Comparison of ENCODE assay signal across 17 cellular contexts in the genomic region with DNA sequence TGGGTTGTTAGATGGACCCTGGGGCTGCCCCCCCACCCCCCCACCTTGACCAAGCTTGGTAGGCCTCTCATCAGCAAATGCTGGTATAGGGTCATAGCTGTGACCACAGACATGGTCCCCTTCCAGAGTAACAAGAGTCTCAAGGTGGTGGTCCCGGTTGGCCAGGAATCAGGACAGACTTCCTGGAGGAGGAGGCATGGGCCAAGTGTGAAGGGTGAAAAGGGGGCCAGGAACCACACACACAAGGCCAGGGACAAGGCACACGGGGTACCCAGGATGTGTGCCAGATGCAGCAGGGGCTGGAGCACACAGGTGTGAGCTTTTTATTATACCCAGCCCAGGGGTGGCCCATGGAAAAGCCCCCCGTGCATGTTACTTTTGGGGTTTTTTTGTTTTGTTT. TPM values are rescaled to one million over a fixed set of nuclear protein-coding genes. Genes with fewer than 3 reads are reported as not detected.
A peak's percentile ranks its signal among the peaks of the same experiment; 100 is the strongest.
DNase-seq lines count a peak whose midpoint lies in the region; ATAC-seq, FAIRE-seq and TF ChIP-seq lines count a peak whose summit lies in the region.
"Had no signal": no experiment of that assay in that cellular context is flagged by ENCODE, and none has a peak within 500 bp of the region (broad histone marks: within the 10 kb centered on the region; RNA-seq: fewer than 3 reads in every experiment).

No MANE protein-coding gene starts in this region.

- DNase-seq in GM13977 (ENCODE audit: low spot score) (peak; percentile 44), activated B cell treated with CpG ODN at 0.5 μM for 24 hours (no peak), mesenchymal stem cell (no peak), RCC 7860 (ENCODE audit: low spot score) (no peak), sigmoid colon (no peak), SIG-M5 treated with dmso at 0.1 percent for 504 hours (lab: John Stamatoyannopoulos, UW; ENCODE audit: unreplicated experiment) (no peak)
- DNase-seq: activated CD8-positive, alpha-beta memory T cell treated with anti-CD3 and anti-CD28 coated beads, Interleukin-2, amount 50 U/mL, for 48 hours; gastrocnemius medialis; GDM1; mucosa of descending colon; OCI-M1; stimulated activated CD4-positive, alpha-beta T cell treated with anti-CD3 and anti-CD28 coated beads, Interleukin-4, amount 100 ng/mL, for 1 hour; T1000 had no signal

- peaks cover 16% of the 10 kb centered on the region for H3K4me1 Mint-ChIP-seq in activated B cell treated with CpG ODN at 0.5 μM for 24 hours

- H3K18ac ChIP-seq in mesenchymal stem cell (ENCODE audit: low read depth in 1 of 2, low read length in 2 of 2): no peak overlapping the region

- peaks cover 35% of the 10 kb centered on the region for H3K36me3 Mint-ChIP-seq in activated B cell treated with CpG ODN at 0.5 μM for 24 hours (ENCODE audit: low read depth)

- no peak overlapping the region for H3K23ac ChIP-seq in mesenchymal stem cell (ENCODE audit: low read length in 2 of 2)

- TF ChIP-seq EP300 in sigmoid colon (IDR thresholded peaks at IDR 0.05): no peak

- H3K27me3 ChIP-seq in BLaER1: no peaks in the 10 kb centered on the region
- no peaks in the 10 kb centered on the region for H3K27me3 ChIP-seq in mesenchymal stem cell (ENCODE audit: control insufficient read depth in 1 of 2, insufficient read depth in 1 of 2, low read length in 2 of 2)
- no peaks in the 10 kb centered on the region for H3K27me3 ChIP-seq in sigmoid colon
- H3K27me3 ChIP-seq: breast epithelium, gastrocnemius medialis had no signal

- no peak overlapping the region for H2AFZ ChIP-seq in mesenchymal stem cell (ENCODE audit: low read depth, low read length)

- H4K8ac ChIP-seq in mesenchymal stem cell (ENCODE audit: low read length): peak overlapping the region; percentile 12

- H3K27ac Mint-ChIP-seq in activated B cell treated with CpG ODN at 0.5 μM for 24 hours: no peak overlapping the region

- POLR2A ChIA-PET in activated B cell treated with CpG ODN at 0.5 μM for 24 hours (lab: Charles Lee): interaction anchor here (0.6 to 3.2 kb wide), 4 partner anchors 11 to 619 kb away, joined by 3 to 19 read pairs (median 8); partner anchors contain the start of genes ADGRE5 and C19orf53

- TF ChIP-seq CTCF in GM13977 (IDR thresholded peaks at IDR 0.05; ENCODE audit: extremely low read depth, insufficient read depth, missing control alignments) (no peak), activated B cell treated with CpG ODN at 0.5 μM for 24 hours (IDR thresholded peaks at IDR 0.05) (no peak), sigmoid colon (IDR thresholded peaks at IDR 0.05) (no peak)

- no peak overlapping the region for H4K91ac ChIP-seq in mesenchymal stem cell (ENCODE audit: low read length)

- intact Hi-C loops in activated B cell treated with CpG ODN at 0.5 μM for 24 hours (cut with micrococcal nuclease) (no loop called here), sigmoid colon (cut with DNase I) (no loop called here)

- H3K79me1 ChIP-seq in mesenchymal stem cell (replicated peaks; ENCODE audit: low read length, poor library complexity, severe bottlenecking): peaks cover 21% of the 10 kb centered on the region

- no peaks in the 10 kb centered on the region for H3K9me3 Mint-ChIP-seq in activated B cell treated with CpG ODN at 0.5 μM for 24 hours

- 96% methylated on average over 3 of the region's 3 CpGs for WGBS in mesenchymal stem cell
- WGBS in sigmoid colon, 2 donors: 84 to 88% methylated on average over 3 of the region's 3 CpGs

- no peak overlapping the region for H3K9ac ChIP-seq in BLaER1
- no peak overlapping the region for H3K9ac ChIP-seq in mesenchymal stem cell (ENCODE audit: low read length)

- peaks cover 62% of the 10 kb centered on the region for H3K36me3 ChIP-seq in BLaER1
- peaks cover 57 to 65% of the 10 kb centered on the region in 2 experiments for H3K36me3 ChIP-seq in mesenchymal stem cell (ENCODE audit: control insufficient read depth in 1 of 2, insufficient read depth in 2 of 2, low read depth in 1 of 2, low read length in 2 of 2)
- H3K36me3 ChIP-seq in sigmoid colon: peaks cover 18 to 52% (median 38%) of the 10 kb centered on the region in 4 donors

- no peak overlapping the region for H2BK15ac ChIP-seq in mesenchymal stem cell (ENCODE audit: low read depth, poor library complexity, severe bottlenecking)

- no peak for FAIRE-seq in RCC 7860 (lab: Jason Lieb, UNC)
- FAIRE-seq: H1 had no signal

- no peak overlapping the region for H3K14ac ChIP-seq in mesenchymal stem cell (ENCODE audit: low read length in 2 of 2)

- no peak overlapping the region for H2BK5ac ChIP-seq in mesenchymal stem cell (ENCODE audit: low read depth, low read length, poor library complexity, severe bottlenecking)

- peaks cover 17% of the 10 kb centered on the region for H4K20me1 ChIP-seq in BLaER1

- H2BK120ac ChIP-seq in mesenchymal stem cell (ENCODE audit: low read depth, low read length): no peak overlapping the region

- no peaks in the 10 kb centered on the region for H3K27me3 Mint-ChIP-seq in activated B cell treated with CpG ODN at 0.5 μM for 24 hours

- peak overlapping the region; percentile 71 for H3K4me2 ChIP-seq in BLaER1
- H3K4me2 ChIP-seq in mesenchymal stem cell (ENCODE audit: low read length, poor library complexity, severe bottlenecking): no peak overlapping the region

- no peak overlapping the region for H3K27ac ChIP-seq in BLaER1
- no peak overlapping the region for H3K27ac ChIP-seq in mesenchymal stem cell (ENCODE audit: low read length, poor library complexity, severe bottlenecking)
- peak overlapping the region in 1 of 4 donors; percentile 80 for H3K27ac ChIP-seq in sigmoid colon

- in situ Hi-C loops in GM13977 (cut with MboI; ENCODE audit: low pct_unique_long_range_greater_than_20kb, low sequenced_read_pairs, unreplicated experiment): no loop called here

- H2AK5ac ChIP-seq in mesenchymal stem cell (ENCODE audit: low read length, severe bottlenecking): no peak overlapping the region

- H3K4me3 ChIP-seq in BLaER1 (no peak overlapping the region), mesenchymal stem cell (ENCODE audit: insufficient read depth in 1 of 2, low read depth in 1 of 2, low read length in 2 of 2) (no peak overlapping the region), sigmoid colon (no peak overlapping the region)

- H3K9me3 ChIP-seq in BLaER1 (no peaks in the 10 kb centered on the region), mesenchymal stem cell (ENCODE audit: control insufficient read depth, low read length) (no peaks in the 10 kb centered on the region), sigmoid colon (no peaks in the 10 kb centered on the region)
- H3K9me3 ChIP-seq: breast epithelium, gastrocnemius medialis, mucosa of descending colon had no signal

- H3K4ac ChIP-seq in mesenchymal stem cell (ENCODE audit: low read depth in 1 of 2, low read length in 2 of 2): no peak overlapping the region

- CTCF ChIA-PET in activated B cell treated with CpG ODN at 0.5 μM for 24 hours (lab: Charles Lee): no interaction called here

- H2BK12ac ChIP-seq in mesenchymal stem cell (ENCODE audit: low read length in 2 of 2): no peak overlapping the region

- no peak for ATAC-seq in activated B cell treated with CpG ODN at 0.5 μM for 24 hours (ENCODE audit: low read depth)
- no peak for ATAC-seq in HG02588 (IDR thresholded peaks at IDR 0.05; ENCODE audit: unreplicated experiment)

- H3K4me3 Mint-ChIP-seq in activated B cell treated with CpG ODN at 0.5 μM for 24 hours: peak overlapping the region; percentile 86

- no peak for TF ChIP-seq POLR2A in sigmoid colon (IDR thresholded peaks at IDR 0.05)

- H3K4me1 ChIP-seq in BLaER1: peaks cover 24% of the 10 kb centered on the region
- H3K4me1 ChIP-seq in mesenchymal stem cell (ENCODE audit: control insufficient read depth, insufficient read depth, low read depth, low read length): peaks cover 12% of the 10 kb centered on the region
- H3K4me1 ChIP-seq in sigmoid colon: peaks cover 0 to 24% (median 12%) of the 10 kb centered on the region in 4 donors

RNA-seq across cellular contexts. Expression of gene MRI1, which starts 1.0 kb away (rescaled TPM):
- 32.5 and 37.5 TPM in 2 replicates for total RNA-seq in activated B cell treated with CpG ODN at 0.5 μM for 24 hours
- polyA plus RNA-seq in mesenchymal stem cell (2013, experiment 1 of 2): 26.1 TPM
- 24.1 TPM for polyA plus RNA-seq in mesenchymal stem cell (2013, experiment 2 of 2)
- total RNA-seq in sigmoid colon: 10 to 100 TPM; 26.2 to 70.9 (median 41.3) TPM
- polyA plus RNA-seq in sigmoid colon: 10 to 100 TPM in 2 of 3 donors, 1 to 10 TPM in 1; 5.8 to 27.4 (median 12.0) TPM

RNA-seq across cellular contexts. Expression of gene C19orf53, which starts 11.0 kb away (rescaled TPM):
- total RNA-seq in activated B cell treated with CpG ODN at 0.5 μM for 24 hours (74.9 and 76.1 TPM in 2 replicates), sigmoid colon (100 to 1,000 TPM; 139 to 229 (median 198) TPM)
- polyA plus RNA-seq in mesenchymal stem cell (2013, experiment 1 of 2): 327 TPM
- 323 TPM for polyA plus RNA-seq in mesenchymal stem cell (2013, experiment 2 of 2)
- 100 to 1,000 TPM; 105 to 133 (median 113) TPM for polyA plus RNA-seq in sigmoid colon

RNA-seq across cellular contexts. Expression of gene ZSWIM4, which starts 31.9 kb away (rescaled TPM):
- 8.5 and 11.2 TPM in 2 replicates for total RNA-seq in activated B cell treated with CpG ODN at 0.5 μM for 24 hours
- polyA plus RNA-seq in mesenchymal stem cell (2013, experiment 1 of 2): 6.3 TPM
- 6.2 TPM for polyA plus RNA-seq in mesenchymal stem cell (2013, experiment 2 of 2)
- 1 to 10 TPM; 2.3 to 4.4 (median 3.3) TPM for total RNA-seq in sigmoid colon
- polyA plus RNA-seq in sigmoid colon: 1 to 10 TPM in 2 of 3 donors, under 1 TPM in 1; 0.60 to 3.3 (median 1.4) TPM
